11 cellular contexts compared by ENCODE assay signal in the genomic region with DNA sequence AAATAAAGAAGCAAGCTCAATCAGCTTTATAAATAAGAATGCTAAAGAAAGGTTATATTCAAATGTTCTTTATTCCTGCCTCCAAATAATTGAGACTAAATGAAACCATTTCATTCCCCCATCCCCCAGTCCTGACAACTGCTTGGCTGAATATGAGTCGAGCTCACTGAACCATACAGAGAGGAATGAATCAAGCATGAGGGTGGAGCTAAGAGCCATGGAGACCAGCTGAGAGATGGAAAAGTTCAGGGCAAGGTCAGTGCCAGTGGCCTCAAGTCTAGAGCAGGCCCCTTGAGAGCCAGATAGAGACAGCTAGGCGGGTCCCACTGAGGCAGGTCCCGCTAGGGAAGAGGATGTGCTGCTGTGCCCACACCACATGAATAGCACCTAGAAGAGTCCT.
A peak's percentile ranks its signal among the peaks of the same experiment; 100 is the strongest.
DNase-seq lines count a peak whose midpoint lies in the region; ATAC-seq and TF ChIP-seq lines count a peak whose summit lies in the region.
"Had no signal": no experiment of that assay in that cellular context is flagged by ENCODE, and none has a peak within 500 bp of the region (broad histone marks: within the 10 kb centered on the region; RNA-seq: fewer than 3 reads in every experiment).

No MANE protein-coding gene starts in this region.

- H3K79me2 ChIP-seq in smooth muscle cell (ENCODE audit: low read depth), result no peaks in the 10 kb centered on the region

- no peaks in the 10 kb centered on the region for H4K20me1 ChIP-seq in smooth muscle cell (ENCODE audit: low read depth)

- H3K4me2 ChIP-seq in skeletal muscle satellite cell (ENCODE audit: low read length) (peak overlapping the region; percentile 60), smooth muscle cell (no peak overlapping the region)

- H3K27ac Mint-ChIP-seq in activated naive CD8-positive, alpha-beta T cell treated with anti-CD3 and anti-CD28 coated beads for 36 hours, result no peak overlapping the region

- ATAC-seq in GM19467 (IDR thresholded peaks at IDR 0.05; ENCODE audit: unreplicated experiment), result no peak
- ATAC-seq: gastroesophageal sphincter had no signal

- H3K9ac ChIP-seq in skeletal muscle satellite cell (ENCODE audit: low read depth, low read length), result no peak overlapping the region
- H3K9ac ChIP-seq in smooth muscle cell (ENCODE audit: low read depth), result no peak overlapping the region

- H3K27me3 ChIP-seq in skeletal muscle satellite cell (ENCODE audit: control insufficient read depth, insufficient read depth, low read length), result no peaks in the 10 kb centered on the region
- H3K27me3 ChIP-seq in smooth muscle cell (ENCODE audit: low read depth), result no peaks in the 10 kb centered on the region
- H3K27me3 ChIP-seq: gastroesophageal sphincter had no signal

- no peak overlapping the region for H3K4me3 Mint-ChIP-seq in activated naive CD8-positive, alpha-beta T cell treated with anti-CD3 and anti-CD28 coated beads for 36 hours

- no peaks in the 10 kb centered on the region for H3K9me3 ChIP-seq in skeletal muscle satellite cell (replicated peaks; ENCODE audit: low read length)
- no peaks in the 10 kb centered on the region for H3K9me3 ChIP-seq in smooth muscle cell (replicated peaks; ENCODE audit: low read depth)
- H3K9me3 ChIP-seq: gastroesophageal sphincter, HAP-1 had no signal

- TF ChIP-seq CTCF in epithelial cell of proximal tubule (conservative IDR thresholded peaks at IDR 0.05; ENCODE audit: low read depth, low read length) (no peak), smooth muscle cell (IDR thresholded peaks at IDR 0.05; ENCODE audit: borderline replicate concordance, insufficient read depth, poor library complexity, severe bottlenecking) (no peak)

- H3F3A ChIP-seq in smooth muscle cell (ENCODE audit: low read depth), result no peaks in the 10 kb centered on the region

- H2AFZ ChIP-seq in smooth muscle cell (ENCODE audit: low read depth), result no peak overlapping the region

- WGBS in smooth muscle cell (ENCODE audit: low lambda C conversion rate), result 68% methylated on average over 3 of the region's 3 CpGs

- H3K9me3 Mint-ChIP-seq in activated naive CD8-positive, alpha-beta T cell treated with anti-CD3 and anti-CD28 coated beads for 36 hours, result no peaks in the 10 kb centered on the region

- DNase-seq in NCI-H2029 (lab: John Stamatoyannopoulos, UW), result peak; percentile 24
- no peak for DNase-seq in NCI-H2029 treated with DMSO at 0.1 percent for 48 hours (lab: John Stamatoyannopoulos, UW)
- peak; percentile 49 to 66 for DNase-seq in NCI-H526 (lab: John Stamatoyannopoulos, UW)
- DNase-seq in epithelial cell of proximal tubule (ENCODE audit: low read depth), result peak; percentile 64
- DNase-seq in smooth muscle cell (lab: John Stamatoyannopoulos, UW; ENCODE audit: unreplicated experiment), result no peak
- DNase-seq in activated naive CD8-positive, alpha-beta T cell treated with anti-CD3 and anti-CD28 coated beads for 36 hours, result no peak
- DNase-seq: stimulated activated CD4-positive, alpha-beta T cell treated with anti-CD3 and anti-CD28 coated beads, Interleukin-4, amount 100 ng/mL, for 24 hours had no signal

- H3K4me1 Mint-ChIP-seq in activated naive CD8-positive, alpha-beta T cell treated with anti-CD3 and anti-CD28 coated beads for 36 hours, result no peaks in the 10 kb centered on the region

- H3K4me1 ChIP-seq in skeletal muscle satellite cell (ENCODE audit: control insufficient read depth, insufficient read depth, low read length) (peaks cover 41% of the 10 kb centered on the region), smooth muscle cell (ENCODE audit: low read depth) (no peaks in the 10 kb centered on the region)
- H3K4me1 ChIP-seq: gastroesophageal sphincter, HAP-1 had no signal

- no peak overlapping the region for H3K4me3 ChIP-seq in epithelial cell of proximal tubule (ENCODE audit: low read depth, low read length)
- H3K4me3 ChIP-seq in skeletal muscle satellite cell (ENCODE audit: low read length), result no peak overlapping the region
- H3K4me3 ChIP-seq in smooth muscle cell, result no peak overlapping the region
- H3K4me3 ChIP-seq: gastroesophageal sphincter, HAP-1 had no signal

- H3K27me3 Mint-ChIP-seq in activated naive CD8-positive, alpha-beta T cell treated with anti-CD3 and anti-CD28 coated beads for 36 hours, result no peaks in the 10 kb centered on the region

- H3K36me3 ChIP-seq in skeletal muscle satellite cell (ENCODE audit: insufficient read depth, low read length), result no peaks in the 10 kb centered on the region
- no peaks in the 10 kb centered on the region for H3K36me3 ChIP-seq in smooth muscle cell (ENCODE audit: low read depth)
- H3K36me3 ChIP-seq: gastroesophageal sphincter, HAP-1 had no signal

- H3K36me3 Mint-ChIP-seq in activated naive CD8-positive, alpha-beta T cell treated with anti-CD3 and anti-CD28 coated beads for 36 hours, result no peaks in the 10 kb centered on the region

- H3K27ac ChIP-seq in smooth muscle cell (ENCODE audit: low read depth), result no peak overlapping the region

Comparison
In these comparisons a context has a peak if more than half of its experiments do, and no peak if none do; other contexts are left out.
1. DNase-seq: peak in NCI-H2029 (single experiment), NCI-H526 (2 of 2) and epithelial cell of proximal tubule (single experiment); none in NCI-H2029 treated with DMSO at 0.1 percent for 48 hours (single experiment), smooth muscle cell (single experiment) and activated naive CD8-positive, alpha-beta T cell treated with anti-CD3 and anti-CD28 coated beads for 36 hours (single experiment).